18 cellular contexts compared by ENCODE assay signal in the genomic region with DNA sequence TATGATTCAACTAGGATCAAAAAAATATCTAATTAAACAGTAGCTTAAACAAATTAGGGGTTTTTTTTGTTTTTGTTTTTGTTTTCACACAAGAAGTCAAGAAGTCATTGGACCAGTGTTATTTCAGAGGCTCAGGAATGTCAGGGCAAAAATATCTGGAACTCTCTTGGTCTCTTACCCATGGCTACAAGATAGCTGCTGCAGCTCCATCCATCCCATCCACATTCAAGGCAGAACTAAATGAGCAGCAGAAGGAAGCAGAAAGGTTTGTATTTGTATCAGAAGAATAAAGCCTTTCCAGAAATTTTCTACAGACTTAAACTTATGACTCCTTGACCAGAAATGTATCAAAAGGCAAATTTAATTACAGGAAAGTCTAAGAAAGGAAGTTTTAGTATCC. TPM values are rescaled to one million over a fixed set of nuclear protein-coding genes. Genes with fewer than 3 reads are reported as not detected.
A peak's percentile ranks its signal among the peaks of the same experiment; 100 is the strongest.
DNase-seq lines count a peak whose midpoint lies in the region; ATAC-seq and FAIRE-seq lines count a peak whose summit lies in the region.
"Had no signal": no experiment of that assay in that cellular context is flagged by ENCODE, and none has a peak within 500 bp of the region (broad histone marks: within the 10 kb centered on the region; RNA-seq: fewer than 3 reads in every experiment).

No MANE protein-coding gene starts in this region.

- DNase-seq in GM18507 (ENCODE audit: extremely low spot score, insufficient read length, low read depth) (no peak), GM19239 (ENCODE audit: insufficient read length, low spot score) (no peak), GM19240 (ENCODE audit: insufficient read length, low spot score) (no peak), amygdala (lab: John Stamatoyannopoulos, UW) (no peak)
- DNase-seq in stimulated activated effector memory CD8-positive, alpha-beta T cell treated with anti-CD3 and anti-CD28 coated beads, Interleukin-12 subunit alpha, Interleukin-12 subunit beta, amount 100 ng/mL, for 72 hours (ENCODE audit: low spot score in 2 of 2), result no peak
- no peak for DNase-seq in stimulated activated naive CD8-positive, alpha-beta T cell treated with anti-CD3 and anti-CD28 coated beads, Interleukin-15, Interleukin-2, amounts not matched to agents 100 U/mL and 50 U/mL, for 24 hours
- DNase-seq: AML-193; Caco-2; CD4-positive, alpha-beta T cell; H9; Karpas-422 had no signal

- no peaks in the 10 kb centered on the region for H3K36me3 Mint-ChIP-seq in activated T-helper 17 cell treated with anti-CD3 and anti-CD28 coated beads, Interleukin-2, amount 50 U/mL, for 72 hours (ENCODE audit: low read depth)
- H3K36me3 Mint-ChIP-seq in stimulated activated effector memory CD8-positive, alpha-beta T cell treated with anti-CD3 and anti-CD28 coated beads, Interleukin-12 subunit alpha, Interleukin-12 subunit beta, amount 100 ng/mL, for 72 hours, result peaks cover 12% of the 10 kb centered on the region

- H3K4me3 Mint-ChIP-seq in activated T-helper 17 cell treated with anti-CD3 and anti-CD28 coated beads, Interleukin-2, amount 50 U/mL, for 72 hours, result no peak overlapping the region
- H3K4me3 Mint-ChIP-seq in stimulated activated effector memory CD8-positive, alpha-beta T cell treated with anti-CD3 and anti-CD28 coated beads, Interleukin-12 subunit alpha, Interleukin-12 subunit beta, amount 100 ng/mL, for 72 hours, result no peak overlapping the region
- H3K4me3 Mint-ChIP-seq: CD4-positive, alpha-beta T cell; H9 had no signal

- no peaks in the 10 kb centered on the region for H3K9me3 Mint-ChIP-seq in activated T-helper 17 cell treated with anti-CD3 and anti-CD28 coated beads, Interleukin-2, amount 50 U/mL, for 72 hours
- H3K9me3 Mint-ChIP-seq in stimulated activated effector memory CD8-positive, alpha-beta T cell treated with anti-CD3 and anti-CD28 coated beads, Interleukin-12 subunit alpha, Interleukin-12 subunit beta, amount 100 ng/mL, for 72 hours, result peaks cover 3% of the 10 kb centered on the region
- H3K9me3 Mint-ChIP-seq: CD4-positive, alpha-beta T cell had no signal

- H3K27ac Mint-ChIP-seq in activated T-helper 17 cell treated with anti-CD3 and anti-CD28 coated beads, Interleukin-2, amount 50 U/mL, for 72 hours, result peak overlapping the region; percentile 55
- peak overlapping the region; percentile 1 for H3K27ac Mint-ChIP-seq in stimulated activated effector memory CD8-positive, alpha-beta T cell treated with anti-CD3 and anti-CD28 coated beads, Interleukin-12 subunit alpha, Interleukin-12 subunit beta, amount 100 ng/mL, for 72 hours
- H3K27ac Mint-ChIP-seq: CD4-positive, alpha-beta T cell; H9 had no signal

- peaks cover 5% of the 10 kb centered on the region for H3K4me1 Mint-ChIP-seq in activated T-helper 17 cell treated with anti-CD3 and anti-CD28 coated beads, Interleukin-2, amount 50 U/mL, for 72 hours
- peaks cover 29% of the 10 kb centered on the region for H3K4me1 Mint-ChIP-seq in stimulated activated effector memory CD8-positive, alpha-beta T cell treated with anti-CD3 and anti-CD28 coated beads, Interleukin-12 subunit alpha, Interleukin-12 subunit beta, amount 100 ng/mL, for 72 hours

- FAIRE-seq in GM18507 (lab: Jason Lieb, UNC) (peak; percentile 63), GM19239 (lab: Jason Lieb, UNC) (peak; percentile 56)
- FAIRE-seq: A204.1, D721Med, G401.6, GM12892, H1 had no signal

- ATAC-seq in activated T-helper 17 cell treated with anti-CD3 and anti-CD28 coated beads, Interleukin-2, amount 50 U/mL, for 72 hours (replicated peaks), result no peak
- no peak for ATAC-seq in stimulated activated effector memory CD8-positive, alpha-beta T cell treated with anti-CD3 and anti-CD28 coated beads, Interleukin-12 subunit alpha, Interleukin-12 subunit beta, amount 100 ng/mL, for 72 hours
- ATAC-seq in stimulated activated naive CD8-positive, alpha-beta T cell treated with anti-CD3 and anti-CD28 coated beads, Interleukin-15, Interleukin-2, amounts not matched to agents 100 U/mL and 50 U/mL, for 24 hours, result no peak

- H3K27me3 Mint-ChIP-seq in activated T-helper 17 cell treated with anti-CD3 and anti-CD28 coated beads, Interleukin-2, amount 50 U/mL, for 72 hours, result peaks cover 3% of the 10 kb centered on the region
- H3K27me3 Mint-ChIP-seq: CD4-positive, alpha-beta T cell had no signal

RNA-seq across cellular contexts. Expression of gene BCL2L14, which starts 33.8 kb away (rescaled TPM):
- total RNA-seq in activated T-helper 17 cell treated with anti-CD3 and anti-CD28 coated beads, Interleukin-2, amount 50 U/mL, for 72 hours, result 1 to 10 TPM; 3.0 to 3.8 TPM
- total RNA-seq: HT1080 had no signal
